1 cellular context compared by ENCODE assay signal in the genomic region with DNA sequence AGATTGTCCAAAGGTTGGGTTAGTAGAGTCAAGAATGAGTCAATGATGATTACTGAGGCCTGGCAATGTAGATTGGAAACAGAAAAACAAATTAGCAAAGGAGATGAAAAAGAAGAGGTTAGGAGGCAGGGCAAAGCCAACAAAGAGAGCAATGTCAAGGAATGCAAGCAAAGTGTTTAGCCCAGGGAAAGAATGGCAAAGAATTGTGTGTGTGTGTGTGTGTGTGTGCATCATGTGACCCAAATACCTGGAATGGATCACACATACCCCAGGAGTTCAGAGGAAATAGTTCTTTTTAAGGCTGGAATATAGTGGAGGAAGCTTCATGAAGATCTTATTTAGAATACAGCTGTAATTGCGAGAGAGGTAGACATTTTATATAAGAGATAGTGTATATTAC.
A peak's percentile ranks its signal among the peaks of the same experiment; 100 is the strongest.
TF ChIP-seq lines count a peak whose summit lies in the region.

No MANE protein-coding gene starts in this region.

TF ChIP-seq in H1, 55 proteins besides CTCF, POLR2A, EP300 and RAD21 (continued from another document):
- TF ChIP-seq CHD7 (IDR thresholded peaks at IDR 0.05; ENCODE audit: insufficient replicate concordance, low read length) (no peak), ASH2L (IDR thresholded peaks at IDR 0.05; ENCODE audit: low read length) (no peak), TEAD4 (IDR thresholded peaks at IDR 0.05; ENCODE audit: low read depth, low read length) (peak; percentile 86), SP1 (IDR thresholded peaks at IDR 0.05; ENCODE audit: low read depth, low read length) (0 out of 2 replicates have a peak, but pooled peaks have one; percentile 29)
